9 cellular contexts compared by ENCODE assay signal in genomic region chr3:149489060-149489690, GRCh38. TPM values are rescaled to one million over a fixed set of nuclear protein-coding genes. Genes with fewer than 3 reads are reported as not detected.
DNase-seq lines count a peak whose midpoint lies in the region; ATAC-seq and TF ChIP-seq lines count a peak whose summit lies in the region.
"Had no signal": no experiment of that assay in that cellular context is flagged by ENCODE, and none has a peak within 500 bp of the region (broad histone marks: within the 10 kb centered on the region; RNA-seq: fewer than 3 reads in every experiment).

No MANE protein-coding gene starts in this region.

- no peaks in the 10 kb centered on the region for H3K4me1 Mint-ChIP-seq in glutamatergic neuron (ENCODE audit: low read depth, unreplicated experiment)
- H3K4me1 Mint-ChIP-seq in T-cell = peaks cover 0 to 1% (median 0%) of the 10 kb centered on the region in 3 donors

- H3K9me3 Mint-ChIP-seq in glutamatergic neuron (ENCODE audit: unreplicated experiment) (no peaks in the 10 kb centered on the region), T-cell (no peaks in the 10 kb centered on the region)

- ATAC-seq in T-cell (replicated peaks in 1 of 4) = no peak

- H3K27ac Mint-ChIP-seq in glutamatergic neuron (ENCODE audit: unreplicated experiment) = no peak overlapping the region
- no peak overlapping the region for H3K27ac Mint-ChIP-seq in T-cell

- CTCF ChIA-PET in T-cell (lab: Charles Lee) = interaction anchor here in 1 of 2 donors (0.6 kb wide), 1 partner anchor 32 kb away, joined by 3 read pairs; no protein-coding TSS in a partner anchor

- POLR2A ChIA-PET in T-cell (lab: Charles Lee) = no interaction called here

- no peak overlapping the region for H3K4me3 ChIP-seq in AG10803 (ENCODE audit: low read length)

- TF ChIP-seq CTCF in AG10803 (conservative IDR thresholded peaks at IDR 0.05; ENCODE audit: low read length) = peak; percentile 62
- TF ChIP-seq CTCF in GM12872 (IDR thresholded peaks at IDR 0.05; ENCODE audit: insufficient read depth, low read depth, low read length) = peak; percentile 67
- TF ChIP-seq CTCF in glutamatergic neuron (IDR thresholded peaks at IDR 0.05; ENCODE audit: partially characterized antibody, unreplicated experiment) = peak; percentile 47

- H3K27me3 Mint-ChIP-seq in glutamatergic neuron (ENCODE audit: unreplicated experiment) (no peaks in the 10 kb centered on the region), T-cell (peaks cover 15 to 24% of the 10 kb centered on the region in 2 donors)

- no peak overlapping the region for H3K4me3 Mint-ChIP-seq in glutamatergic neuron (ENCODE audit: unreplicated experiment)
- H3K4me3 Mint-ChIP-seq in T-cell = no peak overlapping the region

- no peaks in the 10 kb centered on the region for H3K36me3 Mint-ChIP-seq in glutamatergic neuron (ENCODE audit: unreplicated experiment)
- H3K36me3 Mint-ChIP-seq in T-cell = no peaks in the 10 kb centered on the region

- peak; percentile 9 for DNase-seq in AG10803 (ENCODE audit: low read depth)
- DNase-seq in RKO (ENCODE audit: low spot score) = peak; percentile 30
- no peak for DNase-seq in glutamatergic neuron
- no peak for DNase-seq in activated CD8-positive, alpha-beta memory T cell treated with anti-CD3 and anti-CD28 coated beads for 24 hours
- DNase-seq in T-cell = no peak
- no peak for DNase-seq in CD1c-positive myeloid dendritic cell (ENCODE audit: extremely low spot score)
- DNase-seq in T-helper 9 cell = no peak
- DNase-seq: activated T-cell treated with anti-CD3 and anti-CD28 coated beads for 4 hours had no signal

RNA-seq across cellular contexts. Expression of gene TM4SF4, which starts 14.7 kb away (rescaled TPM):
- not detected for total RNA-seq in glutamatergic neuron (ENCODE audit: unreplicated experiment)
- 1 to 10 TPM in 1 of 5 donors, under 1 TPM in 2, not detected in 2; 0.85 to 1.1 (median 0.86) TPM for total RNA-seq in T-cell

Comparison
In these comparisons a context has a peak if more than half of its experiments do, and no peak if none do; other contexts are left out.
1. DNase-seq: peak in AG10803 (single experiment) and RKO (single experiment); none in glutamatergic neuron (single experiment), activated CD8-positive, alpha-beta memory T cell treated with anti-CD3 and anti-CD28 coated beads for 24 hours (single experiment), T-cell (0 of 34), CD1c-positive myeloid dendritic cell (single experiment) and T-helper 9 cell (single experiment).
2. Peak in every context shown above with its lines, with median percentiles within 50 percentile points of each other: CTCF ChIP-seq.